ENCODE assay signal across 1 cellular context in genomic region chr10:72251635-72252034, GRCh38.
TF ChIP-seq lines count a peak whose summit lies in the region.

No MANE protein-coding gene starts in this region.

TF ChIP-seq in HepG2, 621 proteins besides CTCF, POLR2A, EP300 and RAD21 (continued from another document and continues in another):
- TF ChIP-seq HIC2 (CRISPR knock-in tag; IDR thresholded peaks at IDR 0.05; ENCODE audit: low read depth) (peak; percentile 29; the same call in 1 of the 2 replicates), CBX5 (CRISPR knock-in tag; IDR thresholded peaks at IDR 0.05; ENCODE audit: borderline replicate concordance) (no peak), ZNF274 (CRISPR knock-in tag; IDR thresholded peaks at IDR 0.05) (no peak), ZNF646 (CRISPR knock-in tag; IDR thresholded peaks at IDR 0.05) (peak; percentile 50; the same call in 1 of the 2 replicates), ZNF660 (CRISPR knock-in tag; IDR thresholded peaks at IDR 0.05; ENCODE audit: borderline replicate concordance, low read depth) (no peak), ZNF740 (CRISPR knock-in tag; IDR thresholded peaks at IDR 0.05) (no peak), DMTF1 (CRISPR knock-in tag; IDR thresholded peaks at IDR 0.05) (no peak), FUBP1 (CRISPR knock-in tag; IDR thresholded peaks at IDR 0.05; ENCODE audit: borderline replicate concordance) (no peak), ZNF562 (CRISPR knock-in tag; IDR thresholded peaks at IDR 0.05; ENCODE audit: borderline replicate concordance) (no peak), ZNF577 (CRISPR knock-in tag; IDR thresholded peaks at IDR 0.05; ENCODE audit: borderline replicate concordance, low read depth) (no peak), ZNF747 (CRISPR knock-in tag; IDR thresholded peaks at IDR 0.05; ENCODE audit: borderline replicate concordance) (no peak), MTF2 (CRISPR knock-in tag; IDR thresholded peaks at IDR 0.05; ENCODE audit: borderline replicate concordance) (no peak), SATB2 (CRISPR knock-in tag; IDR thresholded peaks at IDR 0.05) (no peak), ZNF10 (CRISPR knock-in tag; IDR thresholded peaks at IDR 0.05; ENCODE audit: borderline replicate concordance, low read depth) (no peak), TBX2 (CRISPR knock-in tag; IDR thresholded peaks at IDR 0.05; ENCODE audit: borderline replicate concordance) (peak; percentile 74), ZNF839 (CRISPR knock-in tag; IDR thresholded peaks at IDR 0.05; ENCODE audit: borderline replicate concordance) (no peak), ZNF432 (CRISPR knock-in tag; IDR thresholded peaks at IDR 0.05; ENCODE audit: borderline replicate concordance) (no peak), ZNF652 (CRISPR knock-in tag; IDR thresholded peaks at IDR 0.05; ENCODE audit: borderline replicate concordance, low read depth) (no peak), POGK (CRISPR knock-in tag; conservative IDR thresholded peaks at IDR 0.05) (no peak), ATF5 (CRISPR knock-in tag; IDR thresholded peaks at IDR 0.05; ENCODE audit: low read depth) (no peak), JARID2 (CRISPR knock-in tag; IDR thresholded peaks at IDR 0.05; ENCODE audit: insufficient replicate concordance) (no peak), RCOR2 (CRISPR knock-in tag; IDR thresholded peaks at IDR 0.05) (peak; percentile 45; the same call in 1 of the 2 replicates), ZBTB26 (CRISPR knock-in tag; IDR thresholded peaks at IDR 0.05; ENCODE audit: borderline replicate concordance) (no peak), RXRB (CRISPR knock-in tag; IDR thresholded peaks at IDR 0.05; ENCODE audit: borderline replicate concordance) (peak; percentile 90), PHF20 (CRISPR knock-in tag; IDR thresholded peaks at IDR 0.05) (no peak), MIER3 (CRISPR knock-in tag; IDR thresholded peaks at IDR 0.05; ENCODE audit: borderline replicate concordance) (no peak), HNRNPL (IDR thresholded peaks at IDR 0.05; ENCODE audit: low read depth, low read length) (no peak), THAP8 (CRISPR knock-in tag; IDR thresholded peaks at IDR 0.05; ENCODE audit: borderline replicate concordance) (no peak), FOXP4 (CRISPR knock-in tag; IDR thresholded peaks at IDR 0.05) (peak; percentile 84), TAF15 (IDR thresholded peaks at IDR 0.05; ENCODE audit: low read depth, low read length, poor library complexity, severe bottlenecking) (no peak), ZFP36 (IDR thresholded peaks at IDR 0.05; ENCODE audit: borderline replicate concordance, low read depth, low read length, partially characterized antibody) (no peak), HNRNPUL1 (IDR thresholded peaks at IDR 0.05; ENCODE audit: low read depth, low read length) (no peak), KDM1A (CRISPR knock-in tag; IDR thresholded peaks at IDR 0.05) (peak; percentile 61; the same call in 1 of the 2 replicates), ZNF781 (CRISPR knock-in tag; IDR thresholded peaks at IDR 0.05; ENCODE audit: borderline replicate concordance, not compliant biosample characterization) (no peak)
